2 cellular contexts compared by ENCODE assay signal in the genomic region with DNA sequence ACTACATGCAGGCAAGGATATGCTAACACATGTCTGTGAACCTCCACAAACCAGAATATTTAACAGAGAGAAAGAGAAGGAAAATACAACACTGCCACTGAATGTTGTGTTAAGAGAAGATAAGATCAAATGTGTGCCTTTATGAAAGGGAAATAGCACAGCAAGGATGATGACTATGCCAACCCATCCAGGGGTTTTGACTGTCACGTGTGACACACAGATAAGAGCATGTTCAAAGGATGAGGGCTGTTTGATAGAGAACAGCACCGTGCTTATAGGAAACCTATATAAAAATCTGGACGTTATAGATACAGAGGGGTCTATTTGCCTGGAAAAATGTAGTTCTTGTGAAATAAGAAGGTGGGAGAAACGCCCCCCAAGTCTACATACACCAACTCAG.
A peak's percentile ranks its signal among the peaks of the same experiment; 100 is the strongest.
TF ChIP-seq lines count a peak whose summit lies in the region.

No MANE protein-coding gene starts in this region.

TF ChIP-seq in HepG2, 621 proteins besides CTCF, POLR2A, EP300 and RAD21:
- TF ChIP-seq ZNF83 (CRISPR knock-in tag; IDR thresholded peaks at IDR 0.05; ENCODE audit: borderline replicate concordance): no peak
- TF ChIP-seq, protein P1, sequence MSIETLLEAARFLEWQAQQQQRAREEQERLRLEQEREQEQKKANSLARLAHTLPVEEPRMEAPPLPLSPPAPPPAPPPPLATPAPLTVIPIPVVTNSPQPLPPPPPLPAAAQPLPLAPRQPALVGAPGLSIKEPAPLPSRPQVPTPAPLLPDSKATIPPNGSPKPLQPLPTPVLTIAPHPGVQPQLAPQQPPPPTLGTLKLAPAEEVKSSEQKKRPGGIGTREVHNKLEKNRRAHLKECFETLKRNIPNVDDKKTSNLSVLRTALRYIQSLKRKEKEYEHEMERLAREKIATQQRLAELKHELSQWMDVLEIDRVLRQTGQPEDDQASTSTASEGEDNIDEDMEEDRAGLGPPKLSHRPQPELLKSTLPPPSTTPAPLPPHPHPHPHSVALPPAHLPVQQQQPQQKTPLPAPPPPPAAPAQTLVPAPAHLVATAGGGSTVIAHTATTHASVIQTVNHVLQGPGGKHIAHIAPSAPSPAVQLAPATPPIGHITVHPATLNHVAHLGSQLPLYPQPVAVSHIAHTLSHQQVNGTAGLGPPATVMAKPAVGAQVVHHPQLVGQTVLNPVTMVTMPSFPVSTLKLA (IDR thresholded peaks at IDR 0.05): peak; percentile 83
- no peak for TF ChIP-seq SMYD3 (CRISPR knock-in tag; IDR thresholded peaks at IDR 0.05)

TF ChIP-seq in H1, 55 proteins besides CTCF, POLR2A, EP300 and RAD21:
- TF ChIP-seq EGR1 (IDR thresholded peaks at IDR 0.05; ENCODE audit: borderline replicate concordance, low read depth, low read length) (no peak), GTF2F1 (IDR thresholded peaks at IDR 0.05; ENCODE audit: borderline replicate concordance, low read depth, low read length) (no peak), CREB1 (IDR thresholded peaks at IDR 0.05) (no peak), ASH2L (IDR thresholded peaks at IDR 0.05; ENCODE audit: low read length) (no peak), EZH2 (IDR thresholded peaks at IDR 0.05; ENCODE audit: low read depth, low read length, severe bottlenecking) (no peak), CHD1 (IDR thresholded peaks at IDR 0.05; ENCODE audit: low read depth, low read length) (no peak), TEAD4 (IDR thresholded peaks at IDR 0.05; ENCODE audit: low read depth, low read length) (no peak), SIRT6 (IDR thresholded peaks at IDR 0.05; ENCODE audit: low read length) (no peak), SP4 (IDR thresholded peaks at IDR 0.05; ENCODE audit: low read length) (no peak), SAP30 (IDR thresholded peaks at IDR 0.05; ENCODE audit: insufficient read depth, insufficient replicate concordance, low read length) (no peak), TBP (IDR thresholded peaks at IDR 0.05; ENCODE audit: low read depth, low read length) (no peak), BACH1 (IDR thresholded peaks at IDR 0.05; ENCODE audit: low read length) (no peak), SUZ12 (IDR thresholded peaks at IDR 0.05; ENCODE audit: low read length) (no peak), KDM1A (IDR thresholded peaks at IDR 0.05; ENCODE audit: borderline replicate concordance, low read length) (no peak), CBX8 (IDR thresholded peaks at IDR 0.05; ENCODE audit: borderline replicate concordance, low read depth, low read length) (no peak), NANOG (IDR thresholded peaks at IDR 0.05; ENCODE audit: insufficient read depth, low read depth, low read length, poor library complexity, severe bottlenecking) (no peak)
- TF ChIP-seq, protein P2, sequence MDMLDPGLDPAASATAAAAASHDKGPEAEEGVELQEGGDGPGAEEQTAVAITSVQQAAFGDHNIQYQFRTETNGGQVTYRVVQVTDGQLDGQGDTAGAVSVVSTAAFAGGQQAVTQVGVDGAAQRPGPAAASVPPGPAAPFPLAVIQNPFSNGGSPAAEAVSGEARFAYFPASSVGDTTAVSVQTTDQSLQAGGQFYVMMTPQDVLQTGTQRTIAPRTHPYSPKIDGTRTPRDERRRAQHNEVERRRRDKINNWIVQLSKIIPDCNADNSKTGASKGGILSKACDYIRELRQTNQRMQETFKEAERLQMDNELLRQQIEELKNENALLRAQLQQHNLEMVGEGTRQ (IDR thresholded peaks at IDR 0.05; ENCODE audit: low read length): no peak
- TF ChIP-seq, protein P3, sequence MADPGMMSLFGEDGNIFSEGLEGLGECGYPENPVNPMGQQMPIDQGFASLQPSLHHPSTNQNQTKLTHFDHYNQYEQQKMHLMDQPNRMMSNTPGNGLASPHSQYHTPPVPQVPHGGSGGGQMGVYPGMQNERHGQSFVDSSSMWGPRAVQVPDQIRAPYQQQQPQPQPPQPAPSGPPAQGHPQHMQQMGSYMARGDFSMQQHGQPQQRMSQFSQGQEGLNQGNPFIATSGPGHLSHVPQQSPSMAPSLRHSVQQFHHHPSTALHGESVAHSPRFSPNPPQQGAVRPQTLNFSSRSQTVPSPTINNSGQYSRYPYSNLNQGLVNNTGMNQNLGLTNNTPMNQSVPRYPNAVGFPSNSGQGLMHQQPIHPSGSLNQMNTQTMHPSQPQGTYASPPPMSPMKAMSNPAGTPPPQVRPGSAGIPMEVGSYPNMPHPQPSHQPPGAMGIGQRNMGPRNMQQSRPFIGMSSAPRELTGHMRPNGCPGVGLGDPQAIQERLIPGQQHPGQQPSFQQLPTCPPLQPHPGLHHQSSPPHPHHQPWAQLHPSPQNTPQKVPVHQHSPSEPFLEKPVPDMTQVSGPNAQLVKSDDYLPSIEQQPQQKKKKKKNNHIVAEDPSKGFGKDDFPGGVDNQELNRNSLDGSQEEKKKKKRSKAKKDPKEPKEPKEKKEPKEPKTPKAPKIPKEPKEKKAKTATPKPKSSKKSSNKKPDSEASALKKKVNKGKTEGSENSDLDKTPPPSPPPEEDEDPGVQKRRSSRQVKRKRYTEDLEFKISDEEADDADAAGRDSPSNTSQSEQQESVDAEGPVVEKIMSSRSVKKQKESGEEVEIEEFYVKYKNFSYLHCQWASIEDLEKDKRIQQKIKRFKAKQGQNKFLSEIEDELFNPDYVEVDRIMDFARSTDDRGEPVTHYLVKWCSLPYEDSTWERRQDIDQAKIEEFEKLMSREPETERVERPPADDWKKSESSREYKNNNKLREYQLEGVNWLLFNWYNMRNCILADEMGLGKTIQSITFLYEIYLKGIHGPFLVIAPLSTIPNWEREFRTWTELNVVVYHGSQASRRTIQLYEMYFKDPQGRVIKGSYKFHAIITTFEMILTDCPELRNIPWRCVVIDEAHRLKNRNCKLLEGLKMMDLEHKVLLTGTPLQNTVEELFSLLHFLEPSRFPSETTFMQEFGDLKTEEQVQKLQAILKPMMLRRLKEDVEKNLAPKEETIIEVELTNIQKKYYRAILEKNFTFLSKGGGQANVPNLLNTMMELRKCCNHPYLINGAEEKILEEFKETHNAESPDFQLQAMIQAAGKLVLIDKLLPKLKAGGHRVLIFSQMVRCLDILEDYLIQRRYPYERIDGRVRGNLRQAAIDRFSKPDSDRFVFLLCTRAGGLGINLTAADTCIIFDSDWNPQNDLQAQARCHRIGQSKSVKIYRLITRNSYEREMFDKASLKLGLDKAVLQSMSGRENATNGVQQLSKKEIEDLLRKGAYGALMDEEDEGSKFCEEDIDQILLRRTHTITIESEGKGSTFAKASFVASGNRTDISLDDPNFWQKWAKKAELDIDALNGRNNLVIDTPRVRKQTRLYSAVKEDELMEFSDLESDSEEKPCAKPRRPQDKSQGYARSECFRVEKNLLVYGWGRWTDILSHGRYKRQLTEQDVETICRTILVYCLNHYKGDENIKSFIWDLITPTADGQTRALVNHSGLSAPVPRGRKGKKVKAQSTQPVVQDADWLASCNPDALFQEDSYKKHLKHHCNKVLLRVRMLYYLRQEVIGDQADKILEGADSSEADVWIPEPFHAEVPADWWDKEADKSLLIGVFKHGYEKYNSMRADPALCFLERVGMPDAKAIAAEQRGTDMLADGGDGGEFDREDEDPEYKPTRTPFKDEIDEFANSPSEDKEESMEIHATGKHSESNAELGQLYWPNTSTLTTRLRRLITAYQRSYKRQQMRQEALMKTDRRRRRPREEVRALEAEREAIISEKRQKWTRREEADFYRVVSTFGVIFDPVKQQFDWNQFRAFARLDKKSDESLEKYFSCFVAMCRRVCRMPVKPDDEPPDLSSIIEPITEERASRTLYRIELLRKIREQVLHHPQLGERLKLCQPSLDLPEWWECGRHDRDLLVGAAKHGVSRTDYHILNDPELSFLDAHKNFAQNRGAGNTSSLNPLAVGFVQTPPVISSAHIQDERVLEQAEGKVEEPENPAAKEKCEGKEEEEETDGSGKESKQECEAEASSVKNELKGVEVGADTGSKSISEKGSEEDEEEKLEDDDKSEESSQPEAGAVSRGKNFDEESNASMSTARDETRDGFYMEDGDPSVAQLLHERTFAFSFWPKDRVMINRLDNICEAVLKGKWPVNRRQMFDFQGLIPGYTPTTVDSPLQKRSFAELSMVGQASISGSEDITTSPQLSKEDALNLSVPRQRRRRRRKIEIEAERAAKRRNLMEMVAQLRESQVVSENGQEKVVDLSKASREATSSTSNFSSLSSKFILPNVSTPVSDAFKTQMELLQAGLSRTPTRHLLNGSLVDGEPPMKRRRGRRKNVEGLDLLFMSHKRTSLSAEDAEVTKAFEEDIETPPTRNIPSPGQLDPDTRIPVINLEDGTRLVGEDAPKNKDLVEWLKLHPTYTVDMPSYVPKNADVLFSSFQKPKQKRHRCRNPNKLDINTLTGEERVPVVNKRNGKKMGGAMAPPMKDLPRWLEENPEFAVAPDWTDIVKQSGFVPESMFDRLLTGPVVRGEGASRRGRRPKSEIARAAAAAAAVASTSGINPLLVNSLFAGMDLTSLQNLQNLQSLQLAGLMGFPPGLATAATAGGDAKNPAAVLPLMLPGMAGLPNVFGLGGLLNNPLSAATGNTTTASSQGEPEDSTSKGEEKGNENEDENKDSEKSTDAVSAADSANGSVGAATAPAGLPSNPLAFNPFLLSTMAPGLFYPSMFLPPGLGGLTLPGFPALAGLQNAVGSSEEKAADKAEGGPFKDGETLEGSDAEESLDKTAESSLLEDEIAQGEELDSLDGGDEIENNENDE (IDR thresholded peaks at IDR 0.05; ENCODE audit: insufficient replicate concordance, low read length): no peak
- TF ChIP-seq, protein P4, sequence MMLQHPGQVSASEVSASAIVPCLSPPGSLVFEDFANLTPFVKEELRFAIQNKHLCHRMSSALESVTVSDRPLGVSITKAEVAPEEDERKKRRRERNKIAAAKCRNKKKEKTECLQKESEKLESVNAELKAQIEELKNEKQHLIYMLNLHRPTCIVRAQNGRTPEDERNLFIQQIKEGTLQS (IDR thresholded peaks at IDR 0.05; ENCODE audit: insufficient read depth, low read depth, low read length): no peak
